Comparison of ENCODE assay signal across 15 cellular contexts in the genomic region with DNA sequence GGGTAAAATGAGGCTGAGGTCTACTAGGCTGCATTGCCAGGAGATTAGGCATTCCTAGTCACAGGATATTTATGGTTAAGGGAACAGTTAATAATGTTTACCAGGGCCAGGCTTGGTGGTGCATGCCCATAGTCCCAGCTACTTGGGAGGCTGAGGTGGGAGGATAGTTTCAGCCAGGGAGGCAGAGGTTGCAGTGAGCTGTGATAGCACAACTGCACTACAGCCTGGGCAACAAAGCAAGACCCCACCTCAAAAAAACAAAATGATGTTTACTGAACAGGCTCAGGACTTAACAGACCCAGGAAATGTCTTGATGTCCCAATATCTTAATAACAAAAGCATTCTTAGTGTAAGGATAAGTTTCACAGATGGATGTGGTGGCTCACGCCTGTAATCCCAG. TPM values are rescaled to one million over a fixed set of nuclear protein-coding genes. Genes with fewer than 3 reads are reported as not detected.
DNase-seq lines count a peak whose midpoint lies in the region; FAIRE-seq and TF ChIP-seq lines count a peak whose summit lies in the region.
"Had no signal": no experiment of that assay in that cellular context is flagged by ENCODE, and none has a peak within 500 bp of the region (broad histone marks: within the 10 kb centered on the region; RNA-seq: fewer than 3 reads in every experiment).

No MANE protein-coding gene starts in this region.

- POLR2A ChIA-PET in activated CD4-positive, alpha-beta T cell treated with anti-CD3 and anti-CD28 coated beads, Interleukin-2, amount 10 ng/mL, durations not matched to agents 7 days and 5 days (lab: Charles Lee), result no interaction called here

- H3K4me3 ChIP-seq in OCI-LY1 (ENCODE audit: low read depth, low read length, poor library complexity, severe bottlenecking), result no peak overlapping the region
- no peak overlapping the region for H3K4me3 ChIP-seq in mesendoderm (ENCODE audit: low read length)
- H3K4me3 ChIP-seq in uterus, result no peak overlapping the region
- H3K4me3 ChIP-seq: HAP-1 had no signal

- H3K36me3 ChIP-seq in OCI-LY1 (ENCODE audit: insufficient read depth, low read length) (peaks cover 9% of the 10 kb centered on the region; the same call in 1 of the 2 replicates), mesendoderm (ENCODE audit: control insufficient read depth, insufficient read depth, low read length) (no peaks in the 10 kb centered on the region), uterus (no peaks in the 10 kb centered on the region)

- peak overlapping the region; percentile 35 for H2BK120ac ChIP-seq in mesendoderm (ENCODE audit: low read depth, low read length)

- intact Hi-C loops in uterus (cut with DNase I; ENCODE audit: low total_unique reads), result no loop called here

- H3K27ac Mint-ChIP-seq in activated CD4-positive, alpha-beta T cell treated with anti-CD3 and anti-CD28 coated beads, Interleukin-2, amount 10 ng/mL, durations not matched to agents 7 days and 5 days, result peak overlapping the region; percentile 57
- no peak overlapping the region for H3K27ac Mint-ChIP-seq in HFFc6

- H3K56ac ChIP-seq in mesendoderm (ENCODE audit: low read length), result peak overlapping the region; percentile 59

- no peak overlapping the region for H4K5ac ChIP-seq in mesendoderm (ENCODE audit: low read length)

- no peak overlapping the region for H3K18ac ChIP-seq in mesendoderm (ENCODE audit: low read length)

- H3K4ac ChIP-seq in mesendoderm (ENCODE audit: low read depth, low read length), result no peak overlapping the region

- no peak for DNase-seq in activated CD4-positive, alpha-beta T cell treated with anti-CD3 and anti-CD28 coated beads, Interleukin-2, amount 10 ng/mL, durations not matched to agents 7 days and 5 days
- no peak for DNase-seq in activated CD4-positive, alpha-beta T cell treated with anti-CD3 and anti-CD28 coated beads for 48 hours
- DNase-seq in GM12891 (ENCODE audit: insufficient read length, low spot score) (no peak), mesendoderm (no peak), uterus (no peak), HFFc6 (no peak), activated T-cell treated with anti-CD3 and anti-CD28 coated beads for 4 hours (no peak)
- DNase-seq: DMS53, GOT3 had no signal

- TF ChIP-seq POLR2A in GM12891 (IDR thresholded peaks at IDR 0.05; ENCODE audit: low read depth, low read length), result no peak
- TF ChIP-seq POLR2A in uterus (IDR thresholded peaks at IDR 0.05), result no peak

- no CpG with 5 or more reads among the region's 1 CpG for WGBS in mesendoderm (ENCODE audit: extremely low coverage, insufficient coverage, low lambda C conversion rate)

- peak overlapping the region; percentile 11 for H2AK5ac ChIP-seq in mesendoderm (ENCODE audit: low read length)

- H3K27me3 Mint-ChIP-seq in activated CD4-positive, alpha-beta T cell treated with anti-CD3 and anti-CD28 coated beads, Interleukin-2, amount 10 ng/mL, durations not matched to agents 7 days and 5 days, result no peaks in the 10 kb centered on the region
- H3K27me3 Mint-ChIP-seq in HFFc6 (ENCODE audit: insufficient read depth), result peaks cover 5% of the 10 kb centered on the region

- H3K4me2 ChIP-seq in OCI-LY1 (ENCODE audit: low read length) (no peak overlapping the region), mesendoderm (ENCODE audit: low read length) (no peak overlapping the region)

- H3K27me3 ChIP-seq in OCI-LY1 (ENCODE audit: insufficient read depth, low read length) (no peaks in the 10 kb centered on the region), mesendoderm (ENCODE audit: insufficient read depth, low read length, poor library complexity) (no peaks in the 10 kb centered on the region), uterus (no peaks in the 10 kb centered on the region)

- H2AFZ ChIP-seq in OCI-LY1 (ENCODE audit: low read length), result no peak overlapping the region

- H3K9me3 ChIP-seq in OCI-LY1 (ENCODE audit: low read length) (no peaks in the 10 kb centered on the region), uterus (no peaks in the 10 kb centered on the region)
- H3K9me3 ChIP-seq: HAP-1 had no signal

- CTCF ChIA-PET in activated CD4-positive, alpha-beta T cell treated with anti-CD3 and anti-CD28 coated beads, Interleukin-2, amount 10 ng/mL, durations not matched to agents 7 days and 5 days (lab: Charles Lee), result no interaction called here

- peaks cover 19% of the 10 kb centered on the region for H3K36me3 Mint-ChIP-seq in activated CD4-positive, alpha-beta T cell treated with anti-CD3 and anti-CD28 coated beads, Interleukin-2, amount 10 ng/mL, durations not matched to agents 7 days and 5 days (ENCODE audit: low read depth)
- H3K36me3 Mint-ChIP-seq in HFFc6 (ENCODE audit: low read depth), result 0 out of 2 replicates have a peak, but pooled peaks cover 5% of the 10 kb centered on the region

- FAIRE-seq in GM12891 (lab: Jason Lieb, UNC), result peak; percentile 51

- H3K9ac ChIP-seq in OCI-LY1 (ENCODE audit: low read length) (no peak overlapping the region), mesendoderm (ENCODE audit: low read length) (no peak overlapping the region)

- H4K8ac ChIP-seq in mesendoderm (ENCODE audit: low read depth, low read length), result no peak overlapping the region

- H3K9me3 Mint-ChIP-seq in activated CD4-positive, alpha-beta T cell treated with anti-CD3 and anti-CD28 coated beads, Interleukin-2, amount 10 ng/mL, durations not matched to agents 7 days and 5 days, result peaks cover 8% of the 10 kb centered on the region
- H3K9me3 Mint-ChIP-seq in HFFc6, result no peaks in the 10 kb centered on the region

- H3K79me2 ChIP-seq in OCI-LY1 (ENCODE audit: insufficient read depth, low read length) (peaks cover 9% of the 10 kb centered on the region), mesendoderm (ENCODE audit: control insufficient read depth, insufficient read depth, low read length) (peaks cover 8% of the 10 kb centered on the region)

- TF ChIP-seq CTCF in OCI-LY1 (IDR thresholded peaks at IDR 0.05; ENCODE audit: low read length), result no peak
- TF ChIP-seq CTCF in uterus (IDR thresholded peaks at IDR 0.05), result no peak
- TF ChIP-seq CTCF in HFFc6 (IDR thresholded peaks at IDR 0.05), result no peak

- H3K9me2 ChIP-seq in OCI-LY1 (ENCODE audit: low read depth, low read length), result no peaks in the 10 kb centered on the region

- H3K23ac ChIP-seq in mesendoderm (ENCODE audit: low read length), result no peak overlapping the region

- peak overlapping the region; percentile 59 for H2BK5ac ChIP-seq in mesendoderm (ENCODE audit: low read length)

- peaks cover 43% of the 10 kb centered on the region for H3K4me1 Mint-ChIP-seq in activated CD4-positive, alpha-beta T cell treated with anti-CD3 and anti-CD28 coated beads, Interleukin-2, amount 10 ng/mL, durations not matched to agents 7 days and 5 days
- peaks cover 26% of the 10 kb centered on the region for H3K4me1 Mint-ChIP-seq in HFFc6 (ENCODE audit: low read depth)

- H3K4me3 Mint-ChIP-seq in activated CD4-positive, alpha-beta T cell treated with anti-CD3 and anti-CD28 coated beads, Interleukin-2, amount 10 ng/mL, durations not matched to agents 7 days and 5 days, result no peak overlapping the region
- no peak overlapping the region for H3K4me3 Mint-ChIP-seq in HFFc6

- H3K27ac ChIP-seq in OCI-LY1 (ENCODE audit: low read depth, low read length, poor library complexity, severe bottlenecking), result peak overlapping the region; percentile 22
- no peak overlapping the region for H3K27ac ChIP-seq in mesendoderm (ENCODE audit: low read depth, low read length)
- no peak overlapping the region for H3K27ac ChIP-seq in uterus
- H3K27ac ChIP-seq: 22Rv1 had no signal

- H3K4me1 ChIP-seq in OCI-LY1 (ENCODE audit: insufficient read depth, low read length, severe bottlenecking) (peaks cover 75% of the 10 kb centered on the region), mesendoderm (ENCODE audit: control insufficient read depth, low read depth, low read length) (peaks cover 8% of the 10 kb centered on the region), uterus (no peaks in the 10 kb centered on the region)

- H4K20me1 ChIP-seq in OCI-LY1 (ENCODE audit: insufficient read depth, low read length), result no peaks in the 10 kb centered on the region

- H3K79me1 ChIP-seq in mesendoderm (ENCODE audit: low read length), result peaks cover 1% of the 10 kb centered on the region

- H2BK15ac ChIP-seq in mesendoderm (replicated peaks; ENCODE audit: low read depth), result peak overlapping the region; percentile 13

- H3F3A ChIP-seq in OCI-LY1 (ENCODE audit: insufficient read depth, low read length), result no peaks in the 10 kb centered on the region

TF ChIP-seq in GM12891, 5 proteins besides CTCF, POLR2A, EP300 and RAD21:
- TF ChIP-seq POU2F2 (IDR thresholded peaks at IDR 0.05; ENCODE audit: low read depth, low read length), result no peak
- TF ChIP-seq SPI1 (IDR thresholded peaks at IDR 0.05; ENCODE audit: low read depth, low read length), result no peak

RNA-seq across cellular contexts. Expression of gene MRPL16, which starts 2.8 kb away (rescaled TPM):
- 10 to 100 TPM; 77.1 to 78.3 TPM for total RNA-seq in activated CD4-positive, alpha-beta T cell treated with anti-CD3 and anti-CD28 coated beads, Interleukin-2, amount 10 ng/mL, durations not matched to agents 7 days and 5 days
- 67.3 TPM for polyA plus RNA-seq in GM12891 (2012; ENCODE audit: low read depth, missing spikeins)
- polyA plus RNA-seq in mesendoderm (2013, experiment 1 of 2), result 107 TPM
- polyA plus RNA-seq in mesendoderm (2013, experiment 2 of 2), result 107 TPM
- total RNA-seq in uterus, result 10 to 100 TPM; 14.3 to 64.4 (median 38.9) TPM
- total RNA-seq in HFFc6 (2021; fragmentation: NEBNext Ultra II Directional; extraction: Animal tissue kit (Norgen Biotek cat#: 25700)), result 10 to 100 TPM; 45.7 to 51.0 (median 48.6) TPM

RNA-seq across cellular contexts. Expression of gene CBLIF, which starts 31.9 kb away (rescaled TPM):
- not detected for total RNA-seq in activated CD4-positive, alpha-beta T cell treated with anti-CD3 and anti-CD28 coated beads, Interleukin-2, amount 10 ng/mL, durations not matched to agents 7 days and 5 days
- polyA plus RNA-seq in GM12891 (2012; ENCODE audit: low read depth, missing spikeins), result not detected
- not detected for polyA plus RNA-seq in mesendoderm (2013, experiment 1 of 2)
- polyA plus RNA-seq in mesendoderm (2013, experiment 2 of 2), result not detected
- total RNA-seq in uterus, result not detected
- not detected for total RNA-seq in HFFc6 (2021; fragmentation: NEBNext Ultra II Directional; extraction: Animal tissue kit (Norgen Biotek cat#: 25700))
- total RNA-seq: A673, Daoy had no signal
- polyA plus RNA-seq: BJ had no signal

RNA-seq across cellular contexts. Expression of gene TCN1, which starts 52.9 kb away (rescaled TPM):
- not detected for total RNA-seq in activated CD4-positive, alpha-beta T cell treated with anti-CD3 and anti-CD28 coated beads, Interleukin-2, amount 10 ng/mL, durations not matched to agents 7 days and 5 days
- polyA plus RNA-seq in GM12891 (2012; ENCODE audit: low read depth, missing spikeins), result not detected
- not detected for polyA plus RNA-seq in mesendoderm (2013, experiment 1 of 2)
- not detected for polyA plus RNA-seq in mesendoderm (2013, experiment 2 of 2)
- total RNA-seq in uterus, result not detected
- total RNA-seq in HFFc6 (2021; fragmentation: NEBNext Ultra II Directional; extraction: Animal tissue kit (Norgen Biotek cat#: 25700)), result not detected
- total RNA-seq: A673, Daoy had no signal
- polyA plus RNA-seq: BJ had no signal

RNA-seq across cellular contexts. Expression of gene STX3, which starts 58.2 kb away (rescaled TPM):
- total RNA-seq in activated CD4-positive, alpha-beta T cell treated with anti-CD3 and anti-CD28 coated beads, Interleukin-2, amount 10 ng/mL, durations not matched to agents 7 days and 5 days, result 10 to 100 TPM; 39.6 to 42.0 TPM
- 0.46 TPM for polyA plus RNA-seq in GM12891 (2012; ENCODE audit: low read depth, missing spikeins)
- polyA plus RNA-seq in mesendoderm (2013, experiment 1 of 2), result 36.8 TPM
- 38.1 TPM for polyA plus RNA-seq in mesendoderm (2013, experiment 2 of 2)
- total RNA-seq in uterus, result 10 to 100 TPM in 3 of 4 donors, 1 to 10 TPM in 1; 8.9 to 36.6 (median 26.3) TPM
- 10 to 100 TPM; 17.1 to 23.1 (median 19.0) TPM for total RNA-seq in HFFc6 (2021; fragmentation: NEBNext Ultra II Directional; extraction: Animal tissue kit (Norgen Biotek cat#: 25700))
